1 cellular context compared by ENCODE assay signal in genomic region chr17:2684549-2684948, GRCh38.
TF ChIP-seq lines count a peak whose summit lies in the region.

No MANE protein-coding gene starts in this region.

TF ChIP-seq in H1, 55 proteins besides CTCF, POLR2A, EP300 and RAD21:
- TF ChIP-seq EGR1 (IDR thresholded peaks at IDR 0.05; ENCODE audit: borderline replicate concordance, low read depth, low read length) (no peak), POLR2AphosphoS5 (IDR thresholded peaks at IDR 0.05; ENCODE audit: low read depth, low read length) (peak; percentile 33; the same call in 1 of the 2 replicates)
